Comparison of ENCODE assay signal across 10 cellular contexts in genomic region chrX:76279007-76279406, GRCh38.
DNase-seq lines count a peak whose midpoint lies in the region; ATAC-seq and TF ChIP-seq lines count a peak whose summit lies in the region.
"Had no signal": no experiment of that assay in that cellular context is flagged by ENCODE, and none has a peak within 500 bp of the region (broad histone marks: within the 10 kb centered on the region; RNA-seq: fewer than 3 reads in every experiment).

No MANE protein-coding gene starts in this region.

- TF ChIP-seq CTCF in A673 (conservative IDR thresholded peaks at IDR 0.05; ENCODE audit: low read depth, low read length) (peak; percentile 76), GM10248 (IDR thresholded peaks at IDR 0.05; ENCODE audit: control extremely low read depth, extremely low read depth, low read depth, missing control alignments) (peak; percentile 53)

- CTCF ChIA-PET in A673 (lab: Charles Lee) (interaction anchor here (0.6 to 1.0 kb wide), 3 partner anchors 42 to 1745 kb away, joined by 3 to 5 read pairs (median 3); no protein-coding TSS in a partner anchor), GM10248 (lab: Yijun Ruan, JAX) (interaction anchor here (1.2 to 2.9 kb wide), 5 partner anchors 28 to 1745 kb away, joined by 3 to 30 read pairs (median 3); no protein-coding TSS in a partner anchor)

- no peaks in the 10 kb centered on the region for H3K4me1 ChIP-seq in A673 (ENCODE audit: insufficient read depth, low read length, poor library complexity, severe bottlenecking)

- no TSS peak for BruUV-seq in A673 (replicated peaks; lab: Mats Ljungman, UMichigan)

- ATAC-seq in HG03558 (IDR thresholded peaks at IDR 0.05; ENCODE audit: extremely low read depth, unreplicated experiment): peak; percentile 52
- no peak for ATAC-seq in GM19328 (IDR thresholded peaks at IDR 0.05; ENCODE audit: unreplicated experiment)

- H3K27ac ChIP-seq in A673 (ENCODE audit: low read depth, low read length, poor library complexity, severe bottlenecking): no peak overlapping the region
- H3K27ac ChIP-seq: HL-60, neutrophil had no signal

- DNase-seq in A673 (ENCODE audit: low spot score) (peak; percentile 64), GM10248 (ENCODE audit: extremely low spot score) (peak; percentile 32), OCI-M2 (lab: John Stamatoyannopoulos, UW; ENCODE audit: unreplicated experiment) (peak; percentile 0), amniotic epithelial cell (ENCODE audit: low read depth) (peak; percentile 26), iPS DF 4.7 (ENCODE audit: extremely low read depth, low spot score) (peak; percentile 14)
- DNase-seq in stimulated activated CD4-positive, alpha-beta T cell treated with anti-CD3 and anti-CD28 coated beads, Interleukin-12 subunit alpha, Interleukin-12 subunit beta, amount 100 ng/mL, for 48 hours (ENCODE audit: low read depth in 2 of 3, low spot score in 1 of 3): peak; percentile 1 to 36 (median 14)

- no peaks in the 10 kb centered on the region for H3K36me3 ChIP-seq in A673 (ENCODE audit: insufficient read depth, low read length, poor library complexity, severe bottlenecking)
- H3K36me3 ChIP-seq: neutrophil had no signal

- H3K9me3 ChIP-seq in A673 (ENCODE audit: low read depth, low read length, poor library complexity, severe bottlenecking): no peaks in the 10 kb centered on the region
- H3K9me3 ChIP-seq: neutrophil had no signal

- POLR2A ChIA-PET in A673 (lab: Charles Lee; ENCODE audit: low non-redundant PET) (no interaction called here), GM10248 (lab: Yijun Ruan, JAX) (no interaction called here)

- intact Hi-C loops in A673 (cut with micrococcal nuclease; ENCODE audit: unreplicated experiment): loop anchor here (1.0 to 2.0 kb wide), 2 partner anchors 175 to 1746 kb away; no protein-coding TSS in a partner anchor

- no peaks in the 10 kb centered on the region for H3K27me3 ChIP-seq in A673 (replicated peaks; ENCODE audit: insufficient read depth, low read depth, low read length, poor library complexity)
- H3K27me3 ChIP-seq: neutrophil had no signal

- H3K4me3 ChIP-seq in A673 (ENCODE audit: low read depth, low read length, poor library complexity, severe bottlenecking): no peak overlapping the region

Comparison
In these comparisons a context has a peak if more than half of its experiments do, and no peak if none do; other contexts are left out.
1. DNase-seq: peak in every context shown above with its lines; median percentile 64 in A673; 32 in GM10248; 26 in amniotic epithelial cell; 14 in iPS DF 4.7; 14 in stimulated activated CD4-positive, alpha-beta T cell treated with anti-CD3 and anti-CD28 coated beads, Interleukin-12 subunit alpha, Interleukin-12 subunit beta, amount 100 ng/mL, for 48 hours; 0 in OCI-M2.